Comparison of ENCODE assay signal across 35 cellular contexts in genomic region chr10:111962951-111963350, GRCh38.
"Had no signal": no experiment of that assay in that cellular context is flagged by ENCODE, and none has a peak within 500 bp of the region (broad histone marks: within the 10 kb centered on the region; RNA-seq: fewer than 3 reads in every experiment).

No MANE protein-coding gene starts in this region.

- H3K4me3 ChIP-seq: MG63 had no signal

- DNase-seq: Karpas-422, Kasumi-1, MG63, MM.1S, MV-4-11, NCI-H1048, NCI-H1092, NCI-H1092 treated with DMSO at 0.1 percent for 48 hours, NCI-H1105, NCI-H1105 treated with DMSO at 0.1 percent for 48 hours, NCI-H1417, NCI-H1417 treated with DMSO at 0.1 percent for 48 hours, NCI-H1436, NCI-H1436 treated with DMSO at 0.1 percent for 48 hours, NCI-H146, NCI-H1694, NCI-H1694 treated with DMSO at 0.1 percent for 48 hours, NCI-H187, NCI-H187 treated with DMSO at 0.1 percent for 48 hours, NCI-H1930, NCI-H2029, NCI-H2029 treated with DMSO at 0.1 percent for 48 hours, NCI-H2081, NCI-H2081 treated with DMSO at 0.1 percent for 48 hours, NCI-H2107, NCI-H2171, NCI-H2171 treated with DMSO at 0.1 percent for 48 hours, NCI-H2227 treated with DMSO at 0.1 percent for 48 hours, NCI-H226, NCI-H345, NCI-H446, NCI-H446 treated with DMSO at 0.1 percent for 48 hours, NCI-H510A, NCI-H510A treated with DMSO at 0.1 percent for 48 hours had no signal

- H3K27ac ChIP-seq: KMS-11 had no signal
